14 cellular contexts compared by ENCODE assay signal in genomic region chr15:98684441-98684840, GRCh38. TPM values are rescaled to one million over a fixed set of nuclear protein-coding genes. Genes with fewer than 3 reads are reported as not detected.
DNase-seq lines count a peak whose midpoint lies in the region; ATAC-seq and TF ChIP-seq lines count a peak whose summit lies in the region.
"Had no signal": no experiment of that assay in that cellular context is flagged by ENCODE, and none has a peak within 500 bp of the region (broad histone marks: within the 10 kb centered on the region; RNA-seq: fewer than 3 reads in every experiment).

No MANE protein-coding gene starts in this region.

- H3K9me3 Mint-ChIP-seq in nephron, result no peaks in the 10 kb centered on the region
- no peaks in the 10 kb centered on the region for H3K9me3 Mint-ChIP-seq in activated T-cell treated with anti-CD3 and anti-CD28 coated beads, Interleukin-2, amount 50 U/mL, for 4 hours

- H3K4me3 ChIP-seq in BLaER1 (no peak overlapping the region), MG63 (no peak overlapping the region), choroid plexus epithelial cell (ENCODE audit: low read depth, low read length) (no peak overlapping the region)
- H3K4me3 ChIP-seq: adrenal gland, gastrocnemius medialis had no signal

- H3K4me1 Mint-ChIP-seq in nephron, result peaks cover 61% of the 10 kb centered on the region
- peaks cover 55% of the 10 kb centered on the region for H3K4me1 Mint-ChIP-seq in activated T-cell treated with anti-CD3 and anti-CD28 coated beads, Interleukin-2, amount 50 U/mL, for 4 hours (ENCODE audit: low read depth)

- H3K9me3 ChIP-seq in BLaER1 (no peaks in the 10 kb centered on the region; the same call in 1 of the 2 replicates), MG63 (no peaks in the 10 kb centered on the region; the same call in 1 of the 2 replicates)
- H3K9me3 ChIP-seq: adrenal gland, gastrocnemius medialis had no signal

- H3K4me2 ChIP-seq in BLaER1, result 0 out of 2 replicates have a peak overlapping the region, but pooled peaks have one; percentile 65

- peaks cover 89% of the 10 kb centered on the region for H3K4me1 ChIP-seq in BLaER1

- H3K9ac ChIP-seq in BLaER1, result peak overlapping the region; percentile 23; the same call in 1 of the 2 replicates

- no peaks in the 10 kb centered on the region for H3K27me3 ChIP-seq in BLaER1
- H3K27me3 ChIP-seq in MG63, result no peaks in the 10 kb centered on the region
- H3K27me3 ChIP-seq: adrenal gland, gastrocnemius medialis had no signal

- H3K4me3 Mint-ChIP-seq in nephron, result no peak overlapping the region
- no peak overlapping the region for H3K4me3 Mint-ChIP-seq in activated T-cell treated with anti-CD3 and anti-CD28 coated beads, Interleukin-2, amount 50 U/mL, for 4 hours

- TF ChIP-seq CTCF in choroid plexus epithelial cell (conservative IDR thresholded peaks at IDR 0.05; ENCODE audit: low read depth, low read length) (no peak), nephron (IDR thresholded peaks at IDR 0.05; ENCODE audit: unreplicated experiment in 3 of 3) (no peak)

- DNase-seq in MG63 (peak; percentile 39), choroid plexus epithelial cell (ENCODE audit: low read depth) (peak; percentile 78), NCI-H748 (lab: John Stamatoyannopoulos, UW; ENCODE audit: unreplicated experiment) (no peak)
- DNase-seq in activated T-cell treated with anti-CD3 and anti-CD28 coated beads, Interleukin-2, amount 50 U/mL, for 4 hours, result no peak
- DNase-seq: adrenal gland; COR-L47; gastrocnemius medialis; NCI-H1436 treated with DMSO at 0.1 percent for 48 hours; RPMI8226; stimulated activated CD4-positive, alpha-beta T cell treated with anti-CD3 and anti-CD28 coated beads, Interleukin-12 subunit alpha, Interleukin-12 subunit beta, amount 100 ng/mL, for 4 hours had no signal

- H3K36me3 ChIP-seq in BLaER1, result peaks cover 20% of the 10 kb centered on the region
- no peaks in the 10 kb centered on the region for H3K36me3 ChIP-seq in MG63
- H3K36me3 ChIP-seq: adrenal gland, gastrocnemius medialis had no signal

- ATAC-seq in activated T-cell treated with anti-CD3 and anti-CD28 coated beads, Interleukin-2, amount 50 U/mL, for 4 hours, result no peak
- ATAC-seq in HG02763 (IDR thresholded peaks at IDR 0.05; ENCODE audit: unreplicated experiment) (no peak), HG03095 (IDR thresholded peaks at IDR 0.05; ENCODE audit: unreplicated experiment) (no peak)
- ATAC-seq: gastrocnemius medialis had no signal

- H3K27ac ChIP-seq in BLaER1, result 0 out of 2 replicates have a peak overlapping the region, but pooled peaks have one; percentile 45

- peaks cover 100% of the 10 kb centered on the region for H4K20me1 ChIP-seq in BLaER1

- no peaks in the 10 kb centered on the region for H3K27me3 Mint-ChIP-seq in nephron (ENCODE audit: low read depth)
- no peaks in the 10 kb centered on the region for H3K27me3 Mint-ChIP-seq in activated T-cell treated with anti-CD3 and anti-CD28 coated beads, Interleukin-2, amount 50 U/mL, for 4 hours (ENCODE audit: low read depth)

- H3K36me3 Mint-ChIP-seq in nephron (ENCODE audit: low read depth), result peaks cover 4% of the 10 kb centered on the region
- peaks cover 6% of the 10 kb centered on the region for H3K36me3 Mint-ChIP-seq in activated T-cell treated with anti-CD3 and anti-CD28 coated beads, Interleukin-2, amount 50 U/mL, for 4 hours (ENCODE audit: insufficient read depth)

- peak overlapping the region; percentile 12 to 79 (median 54) for H3K27ac Mint-ChIP-seq in nephron

RNA-seq across cellular contexts. Expression of gene IGF1R, which starts 36.1 kb away (rescaled TPM):
- 2.5 and 24.6 TPM in 2 replicates for total RNA-seq in MG63 (2014; rRNA removed; shearing (Covaris generic); ENCODE audit: low replicate concordance)
- total RNA-seq in activated T-cell treated with anti-CD3 and anti-CD28 coated beads, Interleukin-2, amount 50 U/mL, for 4 hours, result 10 to 100 TPM; 16.7 to 28.6 (median 25.1) TPM

Comparison
In these comparisons a context has a peak if more than half of its experiments do, and no peak if none do; other contexts are left out.
1. DNase-seq: peak in MG63 (single experiment) and choroid plexus epithelial cell (single experiment); none in activated T-cell treated with anti-CD3 and anti-CD28 coated beads, Interleukin-2, amount 50 U/mL, for 4 hours (single experiment) and NCI-H748 (single experiment).